ENCODE assay signal across 20 cellular contexts in genomic region chr2:22691666-22692065, GRCh38.
DNase-seq lines count a peak whose midpoint lies in the region; FAIRE-seq and TF ChIP-seq lines count a peak whose summit lies in the region.
"Had no signal": no experiment of that assay in that cellular context is flagged by ENCODE, and none has a peak within 500 bp of the region (broad histone marks: within the 10 kb centered on the region; RNA-seq: fewer than 3 reads in every experiment).

No MANE protein-coding gene starts in this region.

- POLR2A ChIA-PET in H1 (lab: Charles Lee; ENCODE audit: partially characterized antibody): no interaction called here

- no peak overlapping the region for H2AK5ac ChIP-seq in H1 (ENCODE audit: low read depth, low read length)
- H2AK5ac ChIP-seq in neuronal stem cell (ENCODE audit: low read depth, low read length): no peak overlapping the region

- TF ChIP-seq CTCF in H1 (IDR thresholded peaks at IDR 0.05; ENCODE audit: control extremely low read depth in 1 of 3, insufficient read depth in 1 of 3, low read depth in 1 of 3, low read length in 3 of 3) (no peak), chondrocyte (IDR thresholded peaks at IDR 0.05) (no peak)

- H3K23ac ChIP-seq in H1 (ENCODE audit: insufficient read length) (no peak overlapping the region), neuronal stem cell (ENCODE audit: low read depth, low read length, poor library complexity) (no peak overlapping the region)

- H3K9ac ChIP-seq in H1 (replicated peaks in 1 of 4; ENCODE audit: extremely low read depth in 1 of 4, low read depth in 3 of 4, low read length in 3 of 4) (no peak overlapping the region), neuronal stem cell (ENCODE audit: low read depth, low read length, poor library complexity) (no peak overlapping the region)
- H3K9ac ChIP-seq: GM23248 had no signal

- no peak overlapping the region for H3K18ac ChIP-seq in H1 (ENCODE audit: extremely low read depth, low read length)
- no peak overlapping the region for H3K18ac ChIP-seq in neuronal stem cell (ENCODE audit: low read length)

- no peak for FAIRE-seq in H1 (lab: Jason Lieb, UNC)
- FAIRE-seq: A204.1, D721Med, G401.6, GM12891, H54, HTR-8/SVneo had no signal

- H3K4ac ChIP-seq in H1 (replicated peaks; ENCODE audit: insufficient read length, low read depth, low read length) (peak overlapping the region; percentile 72), neuronal stem cell (ENCODE audit: low read length) (no peak overlapping the region)

- no peak for TF ChIP-seq EP300 in H1 (IDR thresholded peaks at IDR 0.05; ENCODE audit: borderline replicate concordance in 1 of 2, low read depth in 2 of 2, low read length in 2 of 2)

- H4K8ac ChIP-seq in H1 (ENCODE audit: extremely low read depth, insufficient read depth, low read length): no peak overlapping the region
- H4K8ac ChIP-seq in neuronal stem cell (ENCODE audit: low read depth, low read length): no peak overlapping the region

- peaks cover 4% of the 10 kb centered on the region for H3K9me3 Mint-ChIP-seq in chondrocyte (ENCODE audit: low read depth)

- no peaks in the 10 kb centered on the region for H3K79me2 ChIP-seq in H1 (ENCODE audit: control insufficient read depth in 1 of 2, insufficient read depth in 2 of 2, low read length in 2 of 2)

- H3K4me1 ChIP-seq in H1 (replicated peaks in 1 of 4; ENCODE audit: control insufficient read depth in 3 of 4, insufficient read depth in 4 of 4, low read length in 3 of 4) (peaks cover 1 to 10% (median 4%) of the 10 kb centered on the region in 4 experiments; a peak in 4 of 7 replicates), neuronal stem cell (ENCODE audit: control insufficient read depth in 2 of 2, insufficient read depth in 1 of 2, low read depth in 1 of 2, low read length in 2 of 2) (peaks cover 1 to 15% of the 10 kb centered on the region in 2 donors)
- H3K4me1 ChIP-seq: Caco-2 had no signal

- H3K27ac Mint-ChIP-seq in chondrocyte (ENCODE audit: unreplicated experiment): no peak overlapping the region
- H3K27ac Mint-ChIP-seq: CD4-positive, alpha-beta T cell; IgD-negative memory B cell had no signal

- CTCF ChIA-PET in H1 (lab: Charles Lee; ENCODE audit: partially characterized antibody): interaction anchor here (0.7 kb wide), 1 partner anchor 317 kb away, joined by 3 read pairs; no protein-coding TSS in a partner anchor

- H2BK20ac ChIP-seq in H1 (ENCODE audit: low read length): no peak overlapping the region

- H3K79me1 ChIP-seq in H1 (ENCODE audit: low read depth, low read length) (no peaks in the 10 kb centered on the region), neuronal stem cell (ENCODE audit: low read depth, low read length) (no peaks in the 10 kb centered on the region)

- H4K5ac ChIP-seq in H1 (ENCODE audit: insufficient read length, low read depth, low read length): no peak overlapping the region

- H3K36me3 ChIP-seq in H1 (ENCODE audit: control insufficient read depth in 2 of 4, insufficient read depth in 4 of 4, low read length in 3 of 4) (no peaks in the 10 kb centered on the region), neuronal stem cell (replicated peaks in 1 of 2; ENCODE audit: control insufficient read depth in 2 of 2, insufficient read depth in 2 of 2, low read length in 2 of 2) (peaks cover 0 to 2% of the 10 kb centered on the region in 2 donors)

- H4K91ac ChIP-seq in H1 (replicated peaks; ENCODE audit: insufficient read length, low read length): no peak overlapping the region
- no peak overlapping the region for H4K91ac ChIP-seq in neuronal stem cell (ENCODE audit: low read depth, low read length, poor library complexity)

- DNase-seq in H1 (ENCODE audit: low read depth in 1 of 2, low spot score in 2 of 2) (no peak), inferior parietal cortex (ENCODE audit: extremely low spot score) (peak; percentile 25), neuronal stem cell (ENCODE audit: low spot score) (no peak), epidermal melanocyte (ENCODE audit: insufficient read length, low spot score) (no peak), posterior vena cava (ENCODE audit: low spot score) (no peak), chondrocyte (ENCODE audit: low spot score) (no peak), HuH-7 (ENCODE audit: low spot score) (no peak)
- DNase-seq: ACHN; Caco-2; CD4-positive, alpha-beta T cell; GM23248; HCEC 1CT had no signal

- no peak overlapping the region for H3K4me2 ChIP-seq in H1 (ENCODE audit: insufficient read depth in 1 of 2, low read depth in 2 of 2, low read length in 2 of 2)
- H3K4me2 ChIP-seq in neuronal stem cell (ENCODE audit: insufficient read depth, low read length, poor library complexity, severe bottlenecking): peak overlapping the region; percentile 26

- no peaks in the 10 kb centered on the region for H4K20me1 ChIP-seq in H1 (replicated peaks in 1 of 2; ENCODE audit: control insufficient read depth in 1 of 2, insufficient read depth in 2 of 2, low read length in 2 of 2)

- H2AFZ ChIP-seq in H1 (ENCODE audit: low read length) (peak overlapping the region; percentile 63; the same call in 1 of the 2 replicates), neuronal stem cell (ENCODE audit: low read length) (no peak overlapping the region)
- H2AFZ ChIP-seq: GM23248 had no signal

- no peak overlapping the region for H3K4me3 ChIP-seq in H1 (ENCODE audit: extremely low read depth in 1 of 4, insufficient read depth in 2 of 4, low read depth in 3 of 4, low read length in 4 of 4)
- no peak overlapping the region for H3K4me3 ChIP-seq in neuronal stem cell (ENCODE audit: low read length in 2 of 2)
- H3K4me3 ChIP-seq: GM23248 had no signal

- no peak for TF ChIP-seq POLR2A in H1 (IDR thresholded peaks at IDR 0.05; ENCODE audit: control extremely low read depth in 1 of 2, low read depth in 2 of 2, low read length in 2 of 2)

- 90% methylated on average over 5 of the region's 5 CpGs; no CpG with 5 or more reads in 1 of the 2 experiments for WGBS in H1 (ENCODE audit: extremely low coverage in 1 of 2, insufficient coverage in 1 of 2, insufficient read length in 1 of 2, insufficient replicate concordance in 2 of 2, low coverage in 1 of 2, low lambda C conversion rate in 2 of 2, missing lambda C conversion rate in 1 of 2), 2 experiments
- no CpG with 5 or more reads among the region's 5 CpGs for WGBS in neuronal stem cell (ENCODE audit: extremely low coverage in 2 of 2, insufficient read length in 2 of 2, insufficient replicate concordance in 1 of 2), 2 donors

- H2BK15ac ChIP-seq in H1 (ENCODE audit: low read length) (no peak overlapping the region), neuronal stem cell (ENCODE audit: low read length) (no peak overlapping the region)

- no peak overlapping the region for H3K56ac ChIP-seq in H1 (replicated peaks; ENCODE audit: insufficient read length, low read depth, low read length)

- TF ChIP-seq RAD21 in H1 (IDR thresholded peaks at IDR 0.05 in 1 of 2, conservative IDR thresholded peaks at IDR 0.05 in 1 of 2; ENCODE audit: low read depth in 2 of 2, low read length in 2 of 2): no peak

- no peak overlapping the region for H3K27ac ChIP-seq in H1 (ENCODE audit: low read depth, low read length)
- no peak overlapping the region for H3K27ac ChIP-seq in neuronal stem cell (replicated peaks; ENCODE audit: low read length)
- H3K27ac ChIP-seq: C4-2B, GM23248 had no signal

- no peaks in the 10 kb centered on the region for H3K27me3 Mint-ChIP-seq in chondrocyte (ENCODE audit: low read depth)
- H3K27me3 Mint-ChIP-seq: CD4-positive, alpha-beta T cell; IgD-negative memory B cell had no signal

- H3K27me3 ChIP-seq in H1 (replicated peaks in 1 of 4; ENCODE audit: control insufficient read depth in 3 of 4, extremely low read depth in 1 of 4, insufficient read depth in 3 of 4, low read length in 3 of 4) (no peaks in the 10 kb centered on the region), neuronal stem cell (ENCODE audit: control insufficient read depth in 3 of 3, insufficient read depth in 3 of 3, low read depth in 1 of 3, low read length in 3 of 3) (no peaks in the 10 kb centered on the region)

- H3K23me2 ChIP-seq in H1 (ENCODE audit: low read depth, low read length): no peaks in the 10 kb centered on the region

- intact Hi-C loops in posterior vena cava (cut with DNase I): no loop called here

- no peaks in the 10 kb centered on the region for H3K4me1 Mint-ChIP-seq in chondrocyte (ENCODE audit: low read depth)
- H3K4me1 Mint-ChIP-seq: IgD-negative memory B cell had no signal

- no peak overlapping the region for H3K4me3 Mint-ChIP-seq in chondrocyte (ENCODE audit: unreplicated experiment)
- H3K4me3 Mint-ChIP-seq: CD4-positive, alpha-beta T cell; IgD-negative memory B cell had no signal

- no peak overlapping the region for H2BK120ac ChIP-seq in H1 (replicated peaks; ENCODE audit: low read depth, low read length)
- no peak overlapping the region for H2BK120ac ChIP-seq in neuronal stem cell (ENCODE audit: low read depth, low read length)

- no peak overlapping the region for H3K14ac ChIP-seq in H1 (ENCODE audit: insufficient read length)
- no peak overlapping the region for H3K14ac ChIP-seq in neuronal stem cell (ENCODE audit: low read length)

- no peak overlapping the region for H2BK5ac ChIP-seq in H1 (ENCODE audit: low read depth, low read length)
- no peak overlapping the region for H2BK5ac ChIP-seq in neuronal stem cell (ENCODE audit: low read length)

- H3K9me3 ChIP-seq in H1 (ENCODE audit: insufficient read depth in 2 of 2, low read depth in 1 of 2, low read length in 1 of 2) (no peaks in the 10 kb centered on the region), neuronal stem cell (replicated peaks in 1 of 2; ENCODE audit: control insufficient read depth in 2 of 2, insufficient read depth in 1 of 2, low read depth in 1 of 2, low read length in 2 of 2) (no peaks in the 10 kb centered on the region)
- H3K9me3 ChIP-seq: Caco-2 had no signal

- H2BK12ac ChIP-seq in H1 (ENCODE audit: low read depth, low read length) (no peak overlapping the region), neuronal stem cell (ENCODE audit: low read length) (no peak overlapping the region)

- H3K36me3 Mint-ChIP-seq in chondrocyte (ENCODE audit: low read depth): no peaks in the 10 kb centered on the region

TF ChIP-seq in H1, 55 proteins besides CTCF, POLR2A, EP300 and RAD21 (continues in another document):
- TF ChIP-seq RFX5 (IDR thresholded peaks at IDR 0.05; ENCODE audit: borderline replicate concordance, low read depth, low read length) (no peak), TEAD4 (IDR thresholded peaks at IDR 0.05; ENCODE audit: low read depth, low read length) (no peak), HDAC6 (IDR thresholded peaks at IDR 0.05; ENCODE audit: low read depth, low read length) (no peak), HDAC2 (IDR thresholded peaks at IDR 0.05; ENCODE audit: borderline replicate concordance in 1 of 2, low read depth in 2 of 2, low read length in 2 of 2) (no peak), KDM4A (IDR thresholded peaks at IDR 0.05; ENCODE audit: low read depth, low read length, severe bottlenecking) (no peak), POU5F1 (IDR thresholded peaks at IDR 0.05; ENCODE audit: low read depth, low read length) (no peak), KDM1A (IDR thresholded peaks at IDR 0.05; ENCODE audit: borderline replicate concordance, low read length) (no peak)
- TF ChIP-seq, protein P1, sequence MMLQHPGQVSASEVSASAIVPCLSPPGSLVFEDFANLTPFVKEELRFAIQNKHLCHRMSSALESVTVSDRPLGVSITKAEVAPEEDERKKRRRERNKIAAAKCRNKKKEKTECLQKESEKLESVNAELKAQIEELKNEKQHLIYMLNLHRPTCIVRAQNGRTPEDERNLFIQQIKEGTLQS (IDR thresholded peaks at IDR 0.05; ENCODE audit: insufficient read depth, low read depth, low read length): no peak
